10 cellular contexts compared by ENCODE assay signal in the genomic region with DNA sequence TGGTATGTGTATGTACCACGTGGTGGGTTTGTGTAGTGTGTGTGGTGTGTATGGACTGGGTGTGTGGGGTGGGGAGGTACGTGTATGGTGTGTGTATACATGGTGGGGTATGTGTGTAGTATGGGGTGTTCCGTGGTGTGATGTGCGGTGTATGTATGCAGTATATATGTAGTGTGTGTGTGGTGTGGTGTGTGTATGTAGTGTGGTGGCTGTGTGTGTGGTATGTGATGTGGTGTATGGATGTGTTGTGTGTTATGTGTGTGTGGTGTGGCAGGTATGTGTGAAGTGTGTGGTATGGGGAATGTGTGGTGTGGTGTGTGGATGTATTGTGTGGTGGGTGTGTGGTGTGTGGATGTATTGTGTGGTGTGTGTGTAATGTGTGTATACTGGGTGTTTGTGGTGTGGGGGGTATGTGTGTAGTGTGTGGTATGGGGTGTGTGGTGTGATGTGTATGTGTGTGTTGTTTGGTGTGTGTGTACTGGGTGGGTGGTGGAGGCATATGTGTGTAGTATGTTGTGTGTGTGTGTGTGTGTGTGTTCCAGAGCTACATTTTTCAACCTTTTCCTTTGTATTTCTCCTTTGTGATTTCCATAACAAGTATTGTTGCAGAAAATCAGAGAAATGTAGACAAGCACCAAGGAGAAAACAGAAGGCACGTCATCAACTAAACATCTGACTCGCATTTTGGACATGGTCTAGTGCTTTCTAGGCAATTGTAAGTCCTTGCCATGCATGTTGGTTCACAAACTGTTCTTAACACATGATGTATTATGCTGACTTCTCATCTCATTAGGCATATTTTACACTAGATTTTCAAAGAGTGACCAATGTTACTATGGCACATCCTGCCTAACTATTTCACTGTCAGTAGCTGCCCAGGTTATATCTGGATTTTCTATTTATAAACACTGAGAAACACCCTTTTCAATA. TPM values are rescaled to one million over a fixed set of nuclear protein-coding genes. Genes with fewer than 3 reads are reported as not detected.
DNase-seq lines count a peak whose midpoint lies in the region; ATAC-seq lines count a peak whose summit lies in the region.
"Had no signal": no experiment of that assay in that cellular context is flagged by ENCODE, and none has a peak within 500 bp of the region (broad histone marks: within the 10 kb centered on the region; RNA-seq: fewer than 3 reads in every experiment).

No MANE protein-coding gene starts in this region.

- H3K4me1 ChIP-seq in CD8-positive, alpha-beta memory T cell (ENCODE audit: insufficient read depth, low read length) = peaks cover 85% of the 10 kb centered on the region
- peaks cover 3% of the 10 kb centered on the region for H3K4me1 ChIP-seq in right cardiac atrium (ENCODE audit: control insufficient read depth, insufficient read depth, low read length)

- WGBS in right cardiac atrium = 86% methylated on average over 6 of the region's 6 CpGs

- H3K4me3 Mint-ChIP-seq in CD8-positive, alpha-beta memory T cell = peak overlapping the region; percentile 79 to 93 (median 88)

- ATAC-seq in GM21367 (IDR thresholded peaks at IDR 0.05; ENCODE audit: unreplicated experiment) (peak; percentile 39), right cardiac atrium (peak; percentile 13 to 28), HG03045 (IDR thresholded peaks at IDR 0.05; ENCODE audit: unreplicated experiment) (no peak)

- H3K27ac ChIP-seq in CD8-positive, alpha-beta memory T cell (ENCODE audit: low read depth, low read length) = no peak overlapping the region
- H3K27ac ChIP-seq in right cardiac atrium (ENCODE audit: low read length) = no peak overlapping the region
- H3K27ac ChIP-seq: testis had no signal

- no peaks in the 10 kb centered on the region for H3K9me3 ChIP-seq in CD8-positive, alpha-beta memory T cell (ENCODE audit: low read length)
- H3K9me3 ChIP-seq in right cardiac atrium (ENCODE audit: control insufficient read depth, low read length) = no peaks in the 10 kb centered on the region
- H3K9me3 ChIP-seq: testis had no signal

- peak overlapping the region; percentile 74 for H3K4me3 ChIP-seq in CD8-positive, alpha-beta memory T cell (ENCODE audit: low read length)
- no peak overlapping the region for H3K4me3 ChIP-seq in right cardiac atrium (ENCODE audit: low read length)
- H3K4me3 ChIP-seq: testis had no signal

- H3K36me3 Mint-ChIP-seq in CD8-positive, alpha-beta memory T cell = peaks cover under 1 to 51% (median 10%) of the 10 kb centered on the region in 3 donors

- POLR2A ChIA-PET in CD8-positive, alpha-beta memory T cell (lab: Charles Lee) = interaction anchor here (0.6 to 1.6 kb wide), 7 partner anchors 15 to 40 kb away, joined by 3 to 7 read pairs (median 3); no protein-coding TSS in a partner anchor

- no peak for DNase-seq in CD8-positive, alpha-beta memory T cell
- DNase-seq in RKO (ENCODE audit: low spot score) = peak; percentile 25
- peak in 1 of 3 donors; percentile 20 for DNase-seq in right cardiac atrium
- no peak for DNase-seq in GF-D8 (lab: John Stamatoyannopoulos, UW)
- DNase-seq in COLO829 (ENCODE audit: low spot score) = no peak
- no peak for DNase-seq in activated CD4-positive, alpha-beta T cell treated with anti-CD3 and anti-CD28 coated beads for 4 hours
- DNase-seq: NCI-H1048, testis had no signal

- peak overlapping the region; percentile 48 to 96 (median 89) for H3K27ac Mint-ChIP-seq in CD8-positive, alpha-beta memory T cell

- H3K9me3 Mint-ChIP-seq in CD8-positive, alpha-beta memory T cell = no peaks in the 10 kb centered on the region

- H3K27me3 Mint-ChIP-seq in CD8-positive, alpha-beta memory T cell = no peaks in the 10 kb centered on the region

- peaks cover 85 to 95% (median 95%) of the 10 kb centered on the region in 3 donors for H3K4me1 Mint-ChIP-seq in CD8-positive, alpha-beta memory T cell

- no peaks in the 10 kb centered on the region for H3K27me3 ChIP-seq in CD8-positive, alpha-beta memory T cell (ENCODE audit: insufficient read depth, low read length, poor library complexity, severe bottlenecking)
- no peaks in the 10 kb centered on the region for H3K27me3 ChIP-seq in right cardiac atrium (ENCODE audit: control insufficient read depth, insufficient read depth)
- H3K27me3 ChIP-seq: testis had no signal

- H3K36me3 ChIP-seq in CD8-positive, alpha-beta memory T cell (ENCODE audit: insufficient read depth, low read length) = no peaks in the 10 kb centered on the region

- intact Hi-C loops in right cardiac atrium (cut with DNase I) = no loop called here

- CTCF ChIA-PET in CD8-positive, alpha-beta memory T cell (lab: Charles Lee) = interaction anchor here (1.0 to 1.6 kb wide), 8 partner anchors 11 to 72 kb away, joined by 3 to 6 read pairs (median 3); no protein-coding TSS in a partner anchor

RNA-seq across cellular contexts. Expression of a gene that starts 13.2 kb away (rescaled TPM):
- 100 to 1,000 TPM; 238 to 243 TPM for total RNA-seq in CD8-positive, alpha-beta memory T cell
- polyA plus RNA-seq in CD8-positive, alpha-beta memory T cell = 227 TPM
- total RNA-seq in right cardiac atrium = 10 to 100 TPM; 23.3 to 28.3 (median 27.0) TPM
- polyA plus RNA-seq in right cardiac atrium = 13.0 TPM

Comparison
In these comparisons a context has a peak if more than half of its experiments do, and no peak if none do; other contexts are left out.
1. RNA of a gene that starts 13.2 kb away (total RNA-seq): 238 to 243 TPM in CD8-positive, alpha-beta memory T cell; 23.3 to 28.3 TPM in right cardiac atrium; every median in the first group is over 4 times any median in the second.